ENCODE assay signal across 3 cellular contexts in genomic region chr19:42326969-42327368, GRCh38.
TF ChIP-seq lines count a peak whose summit lies in the region.

No MANE protein-coding gene starts in this region.

TF ChIP-seq in SK-N-SH, 30 proteins besides CTCF, POLR2A, EP300 and RAD21:
- no peak for TF ChIP-seq FOXM1 (IDR thresholded peaks at IDR 0.05; ENCODE audit: low read depth)
- no peak for TF ChIP-seq IRF3 (IDR thresholded peaks at IDR 0.05; ENCODE audit: low read depth, low read length)
- no peak for TF ChIP-seq TEAD4 (IDR thresholded peaks at IDR 0.05; ENCODE audit: borderline replicate concordance, insufficient read depth)
- TF ChIP-seq USF2 (IDR thresholded peaks at IDR 0.05; ENCODE audit: borderline replicate concordance, low read depth, low read length): no peak
- no peak for TF ChIP-seq ELF1 (IDR thresholded peaks at IDR 0.05)
- no peak for TF ChIP-seq RCOR1 (IDR thresholded peaks at IDR 0.05; ENCODE audit: low read length)
- TF ChIP-seq GABPA (IDR thresholded peaks at IDR 0.05; ENCODE audit: low read depth): no peak
- no peak for TF ChIP-seq RFX5 (IDR thresholded peaks at IDR 0.05; ENCODE audit: low read length)
- no peak for TF ChIP-seq NRF1 (IDR thresholded peaks at IDR 0.05; ENCODE audit: low read depth, low read length)
- no peak for TF ChIP-seq USF1 (IDR thresholded peaks at IDR 0.05; ENCODE audit: borderline replicate concordance, low read depth)
- TF ChIP-seq FOSL2 (IDR thresholded peaks at IDR 0.05; ENCODE audit: borderline replicate concordance, low read depth): no peak
- TF ChIP-seq YY1 (IDR thresholded peaks at IDR 0.05; ENCODE audit: low read depth): no peak
- TF ChIP-seq TAF1 (IDR thresholded peaks at IDR 0.05; ENCODE audit: borderline replicate concordance, low read depth, low read length): no peak
- TF ChIP-seq MAX (IDR thresholded peaks at IDR 0.05; ENCODE audit: low read depth): no peak
- no peak for TF ChIP-seq SMC3 (IDR thresholded peaks at IDR 0.05; ENCODE audit: low read depth, low read length)
- TF ChIP-seq MXI1 (IDR thresholded peaks at IDR 0.05; ENCODE audit: low read depth, low read length): no peak
- TF ChIP-seq SIN3A (IDR thresholded peaks at IDR 0.05; ENCODE audit: borderline replicate concordance, low read depth, low read length): no peak

TF ChIP-seq in SK-N-SH treated with all-trans-retinoic acid at 6 μM for 48 hours, 23 proteins besides CTCF, POLR2A, EP300 and RAD21:
- TF ChIP-seq PATZ1 (CRISPR knock-in tag; IDR thresholded peaks at IDR 0.05; ENCODE audit: borderline replicate concordance) (no peak), ZC3H10 (CRISPR knock-in tag; IDR thresholded peaks at IDR 0.05) (no peak), CREB5 (CRISPR knock-in tag; IDR thresholded peaks at IDR 0.05; ENCODE audit: low read depth) (no peak), CSRNP3 (CRISPR knock-in tag; IDR thresholded peaks at IDR 0.05) (no peak), TSHZ2 (CRISPR knock-in tag; IDR thresholded peaks at IDR 0.05) (no peak), TCF4 (CRISPR knock-in tag; IDR thresholded peaks at IDR 0.05; ENCODE audit: borderline replicate concordance) (no peak), GLIS3 (CRISPR knock-in tag; IDR thresholded peaks at IDR 0.05) (no peak), BACH2 (CRISPR knock-in tag; IDR thresholded peaks at IDR 0.05; ENCODE audit: borderline replicate concordance) (no peak), ZNF70 (CRISPR knock-in tag; IDR thresholded peaks at IDR 0.05) (no peak)
TF ChIP-seq in SK-N-SH treated with all-trans-retinoic acid at 6 μM for 48 hours: peak in this region for 0.

TF ChIP-seq in GM12878, 131 proteins besides CTCF, POLR2A, EP300 and RAD21:
- TF ChIP-seq TARDBP (IDR thresholded peaks at IDR 0.05; ENCODE audit: borderline replicate concordance): no peak
- TF ChIP-seq RBBP5 (conservative IDR thresholded peaks at IDR 0.05): no peak
- TF ChIP-seq LARP7 (IDR thresholded peaks at IDR 0.05): no peak
- TF ChIP-seq BACH1 (IDR thresholded peaks at IDR 0.05; ENCODE audit: borderline replicate concordance): no peak
- TF ChIP-seq TBL1XR1 (IDR thresholded peaks at IDR 0.05; ENCODE audit: low read depth, low read length): no peak
- TF ChIP-seq BCL11A (IDR thresholded peaks at IDR 0.05; ENCODE audit: low read depth, low read length): no peak
- no peak for TF ChIP-seq CHD4 (IDR thresholded peaks at IDR 0.05)
- no peak for TF ChIP-seq RFX5 (IDR thresholded peaks at IDR 0.05; ENCODE audit: low read depth, low read length)
- TF ChIP-seq BCL3 (IDR thresholded peaks at IDR 0.05; ENCODE audit: borderline replicate concordance, insufficient read depth, low read depth, low read length, poor library complexity, severe bottlenecking): no peak
- no peak for TF ChIP-seq SKIL (IDR thresholded peaks at IDR 0.05; ENCODE audit: low read depth, poor library complexity, severe bottlenecking)
- TF ChIP-seq RAD51 (IDR thresholded peaks at IDR 0.05): no peak
- TF ChIP-seq MAX (IDR thresholded peaks at IDR 0.05; ENCODE audit: low read depth, low read length): no peak
- TF ChIP-seq ZNF217 (IDR thresholded peaks at IDR 0.05): no peak
- TF ChIP-seq E2F8 (IDR thresholded peaks at IDR 0.05; ENCODE audit: low read depth, partially characterized antibody): no peak
- TF ChIP-seq ZBTB11 (CRISPR knock-in tag; IDR thresholded peaks at IDR 0.05): no peak
- TF ChIP-seq FOXK2 (IDR thresholded peaks at IDR 0.05): no peak
